Comparison of ENCODE assay signal across 13 cellular contexts in genomic region chr20:58597021-58597940, GRCh38. TPM values are rescaled to one million over a fixed set of nuclear protein-coding genes. Genes with fewer than 3 reads are reported as not detected.
A peak's percentile ranks its signal among the peaks of the same experiment; 100 is the strongest.
DNase-seq lines count a peak whose midpoint lies in the region; ATAC-seq and TF ChIP-seq lines count a peak whose summit lies in the region.
"Had no signal": no experiment of that assay in that cellular context is flagged by ENCODE, and none has a peak within 500 bp of the region (broad histone marks: within the 10 kb centered on the region; RNA-seq: fewer than 3 reads in every experiment).

No MANE protein-coding gene starts in this region.

- DNase-seq in AG20443 (ENCODE audit: low spot score), result peak; percentile 79
- peak; percentile 18 to 32 for DNase-seq in left colon
- DNase-seq in NCI-H2029 (lab: John Stamatoyannopoulos, UW), result no peak
- DNase-seq in T-helper 1 cell, result no peak
- DNase-seq in HAP-1 (ENCODE audit: low spot score in 2 of 2), result no peak
- DNase-seq in stimulated activated CD4-positive, alpha-beta T cell treated with anti-CD3 and anti-CD28 coated beads, Interleukin-2, amount 100 ng/mL, for 24 hours, result no peak
- DNase-seq: DND-41; NCI-H345; stimulated activated CD4-positive, alpha-beta T cell treated with anti-CD3 and anti-CD28 coated beads, Interleukin-4, amount 100 ng/mL, for 24 hours had no signal

- peaks cover 80% of the 10 kb centered on the region for H3K4me1 Mint-ChIP-seq in brain

- in situ Hi-C loops in HAP-1 (cut with MboI; ENCODE audit: low sequenced_read_pairs), result no loop called here

- H3K36me3 ChIP-seq in rectal smooth muscle tissue (ENCODE audit: control insufficient read depth, insufficient read depth, low read length), result no peaks in the 10 kb centered on the region
- H3K36me3 ChIP-seq in HAP-1 (replicated peaks), result no peaks in the 10 kb centered on the region
- H3K36me3 ChIP-seq: neutrophil had no signal

- H3K36me3 Mint-ChIP-seq in brain, result no peaks in the 10 kb centered on the region

- H3K27me3 ChIP-seq in rectal smooth muscle tissue (ENCODE audit: control insufficient read depth, insufficient read depth, low read length) (no peaks in the 10 kb centered on the region), HAP-1 (ENCODE audit: low read depth) (no peaks in the 10 kb centered on the region)

- intact Hi-C loops in left colon (cut with DNase I, micrococcal nuclease), result no loop called here

- peaks cover 0 to 2% (median 0%) of the 10 kb centered on the region in 5 experiments for H3K9me3 Mint-ChIP-seq in brain
- H3K9me3 Mint-ChIP-seq: stimulated activated naive CD8-positive, alpha-beta T cell treated with anti-CD3 and anti-CD28 coated beads, Interleukin-15, Interleukin-2, amounts not matched to agents 100 ng/mL and 50 ng/mL, for 24 hours had no signal

- no peak overlapping the region for H3K9ac ChIP-seq in rectal smooth muscle tissue (ENCODE audit: low read length)

- ATAC-seq in left colon, result no peak

- H3K27ac ChIP-seq in rectal smooth muscle tissue (ENCODE audit: low read depth, low read length), result peak overlapping the region; percentile 91
- H3K27ac ChIP-seq: neutrophil had no signal

- H3K27ac Mint-ChIP-seq in brain, result peak overlapping the region; percentile 18 to 87 (median 85)
- H3K27ac Mint-ChIP-seq: stimulated activated naive CD8-positive, alpha-beta T cell treated with anti-CD3 and anti-CD28 coated beads, Interleukin-15, Interleukin-2, amounts not matched to agents 100 ng/mL and 50 ng/mL, for 24 hours had no signal

- H3K27me3 Mint-ChIP-seq in brain, result peaks cover 3% of the 10 kb centered on the region

- peak overlapping the region in 4 of 5 experiments; percentile 11 to 52 (median 23) for H3K4me3 Mint-ChIP-seq in brain
- H3K4me3 Mint-ChIP-seq: stimulated activated naive CD8-positive, alpha-beta T cell treated with anti-CD3 and anti-CD28 coated beads, Interleukin-15, Interleukin-2, amounts not matched to agents 100 ng/mL and 50 ng/mL, for 24 hours had no signal

- H3K4me3 ChIP-seq in rectal smooth muscle tissue (ENCODE audit: low read length), result no peak overlapping the region
- H3K4me3 ChIP-seq in HAP-1, result no peak overlapping the region

- peaks cover 28% of the 10 kb centered on the region for H3K4me1 ChIP-seq in rectal smooth muscle tissue (ENCODE audit: control insufficient read depth, insufficient read depth, low read length)
- peaks cover 4% of the 10 kb centered on the region for H3K4me1 ChIP-seq in HAP-1

- H3K9me3 ChIP-seq in HAP-1, result no peaks in the 10 kb centered on the region
- H3K9me3 ChIP-seq: neutrophil had no signal

- no peak for TF ChIP-seq CTCF in brain (conservative IDR thresholded peaks at IDR 0.05)

RNA-seq across cellular contexts. Expression of gene STX16, which starts 53.8 kb away (rescaled TPM):
- 23.8 TPM for polyA plus RNA-seq in brain (ENCODE audit: insufficient read depth, low read depth, low replicate concordance)
- 10 to 100 TPM; 39.6 to 40.7 TPM for total RNA-seq in left colon

Comparison
In these comparisons a context has a peak if more than half of its experiments do, and no peak if none do; other contexts are left out.
1. DNase-seq: peak in AG20443 (single experiment) and left colon (2 of 2); none in NCI-H2029 (single experiment), T-helper 1 cell (0 of 5), HAP-1 (0 of 2) and stimulated activated CD4-positive, alpha-beta T cell treated with anti-CD3 and anti-CD28 coated beads, Interleukin-2, amount 100 ng/mL, for 24 hours (0 of 2).